In genomic region chr12:5498806-5499205, GRCh38 we compare ENCODE assay signal across 24 cellular contexts.
"Had no signal": no experiment of that assay in that cellular context is flagged by ENCODE, and none has a peak within 500 bp of the region (broad histone marks: within the 10 kb centered on the region; RNA-seq: fewer than 3 reads in every experiment).

No MANE protein-coding gene starts in this region.

- H3K4me3 ChIP-seq: heart right ventricle, left ventricle myocardium inferior, lower lobe of right lung, psoas muscle, right lobe of liver, testis, tibial nerve had no signal

- H3K27me3 ChIP-seq: neutrophil, right lobe of liver, testis, tibial nerve had no signal

- H3K4me1 ChIP-seq: left ventricle myocardium inferior, lower lobe of right lung, psoas muscle, testis had no signal

- H3K36me3 Mint-ChIP-seq: immature natural killer cell; memory B cell; naive thymus-derived CD4-positive, alpha-beta T cell; stimulated activated naive B cell treated with anti-CD40 and anti-IgM and Interleukin-4, amounts not matched to agents 10 μg/mL and 1 μg/mL and 100 μg/mL, for 72 hours had no signal

- H3K27ac Mint-ChIP-seq: dendritic cell treated with granulocyte-macrophage colony-stimulating factor and Interleukin-4, amounts not matched to agents 40 ng/mL and 50 ng/mL, for 4 days; endodermal cell; immature natural killer cell; memory B cell; naive thymus-derived CD4-positive, alpha-beta T cell; stimulated activated naive B cell treated with anti-CD40 and anti-IgM and Interleukin-4, amounts not matched to agents 10 μg/mL and 1 μg/mL and 100 μg/mL, for 72 hours had no signal

- H3K27me3 Mint-ChIP-seq: stimulated activated naive CD8-positive, alpha-beta T cell treated with anti-CD3 and anti-CD28 coated beads, Interleukin-15, amount 100 ng/mL, for 72 hours had no signal

- ATAC-seq: heart right ventricle; lower lobe of right lung; naive thymus-derived CD4-positive, alpha-beta T cell; psoas muscle; stimulated activated naive B cell treated with anti-CD40 and anti-IgM and Interleukin-4, amounts not matched to agents 10 μg/mL and 1 μg/mL and 100 μg/mL, for 72 hours; stimulated activated naive CD8-positive, alpha-beta T cell treated with anti-CD3 and anti-CD28 coated beads, Interleukin-15, amount 100 ng/mL, for 72 hours had no signal

- H3K9me3 ChIP-seq: heart right ventricle, left ventricle myocardium inferior, lower lobe of right lung, neutrophil, psoas muscle, right lobe of liver, testis, tibial nerve had no signal

- DNase-seq: endodermal cell; erythroblast; heart right ventricle; immature natural killer cell; left ventricle myocardium inferior; lower lobe of right lung; midbrain; naive thymus-derived CD4-positive, alpha-beta T cell; nephron progenitor cell; psoas muscle; retina; right lobe of liver; stimulated activated CD4-positive, alpha-beta T cell treated with anti-CD3 and anti-CD28 coated beads, Interleukin-2, amount 100 ng/mL, for 24 hours; stimulated activated CD4-positive, alpha-beta T cell treated with anti-CD3 and anti-CD28 coated beads, Interleukin-4, amount 100 ng/mL, for 4 hours; stimulated activated naive B cell treated with anti-CD40 and anti-IgM and Interleukin-4, amounts not matched to agents 10 μg/mL and 1 μg/mL and 100 μg/mL, for 72 hours; stimulated activated naive CD8-positive, alpha-beta T cell treated with anti-CD3 and anti-CD28 coated beads, Interleukin-15, amount 100 ng/mL, for 72 hours; testis had no signal

- FAIRE-seq: endothelial cell of umbilical vein, frontal cortex, keratinocyte had no signal

- H3K27ac ChIP-seq: heart right ventricle, left ventricle myocardium inferior, lower lobe of right lung, neutrophil, psoas muscle, right lobe of liver, testis had no signal

- H3K9me3 Mint-ChIP-seq: dendritic cell treated with granulocyte-macrophage colony-stimulating factor and Interleukin-4, amounts not matched to agents 40 ng/mL and 50 ng/mL, for 4 days; endodermal cell; immature natural killer cell; memory B cell; nephron progenitor cell; stimulated activated naive B cell treated with anti-CD40 and anti-IgM and Interleukin-4, amounts not matched to agents 10 μg/mL and 1 μg/mL and 100 μg/mL, for 72 hours; stimulated activated naive CD8-positive, alpha-beta T cell treated with anti-CD3 and anti-CD28 coated beads, Interleukin-15, amount 100 ng/mL, for 72 hours had no signal

- H3K36me3 ChIP-seq: heart right ventricle, lower lobe of right lung, neutrophil, right lobe of liver, tibial nerve had no signal

- H3K4me1 Mint-ChIP-seq: immature natural killer cell; memory B cell; naive thymus-derived CD4-positive, alpha-beta T cell; stimulated activated naive B cell treated with anti-CD40 and anti-IgM and Interleukin-4, amounts not matched to agents 10 μg/mL and 1 μg/mL and 100 μg/mL, for 72 hours; stimulated activated naive CD8-positive, alpha-beta T cell treated with anti-CD3 and anti-CD28 coated beads, Interleukin-15, amount 100 ng/mL, for 72 hours had no signal

- H3K4me3 Mint-ChIP-seq: dendritic cell treated with granulocyte-macrophage colony-stimulating factor and Interleukin-4, amounts not matched to agents 40 ng/mL and 50 ng/mL, for 4 days; endodermal cell; immature natural killer cell; memory B cell; naive thymus-derived CD4-positive, alpha-beta T cell; nephron progenitor cell; stimulated activated naive B cell treated with anti-CD40 and anti-IgM and Interleukin-4, amounts not matched to agents 10 μg/mL and 1 μg/mL and 100 μg/mL, for 72 hours; stimulated activated naive CD8-positive, alpha-beta T cell treated with anti-CD3 and anti-CD28 coated beads, Interleukin-15, amount 100 ng/mL, for 72 hours had no signal
